Comparison of ENCODE assay signal across 39 cellular contexts in the genomic region with DNA sequence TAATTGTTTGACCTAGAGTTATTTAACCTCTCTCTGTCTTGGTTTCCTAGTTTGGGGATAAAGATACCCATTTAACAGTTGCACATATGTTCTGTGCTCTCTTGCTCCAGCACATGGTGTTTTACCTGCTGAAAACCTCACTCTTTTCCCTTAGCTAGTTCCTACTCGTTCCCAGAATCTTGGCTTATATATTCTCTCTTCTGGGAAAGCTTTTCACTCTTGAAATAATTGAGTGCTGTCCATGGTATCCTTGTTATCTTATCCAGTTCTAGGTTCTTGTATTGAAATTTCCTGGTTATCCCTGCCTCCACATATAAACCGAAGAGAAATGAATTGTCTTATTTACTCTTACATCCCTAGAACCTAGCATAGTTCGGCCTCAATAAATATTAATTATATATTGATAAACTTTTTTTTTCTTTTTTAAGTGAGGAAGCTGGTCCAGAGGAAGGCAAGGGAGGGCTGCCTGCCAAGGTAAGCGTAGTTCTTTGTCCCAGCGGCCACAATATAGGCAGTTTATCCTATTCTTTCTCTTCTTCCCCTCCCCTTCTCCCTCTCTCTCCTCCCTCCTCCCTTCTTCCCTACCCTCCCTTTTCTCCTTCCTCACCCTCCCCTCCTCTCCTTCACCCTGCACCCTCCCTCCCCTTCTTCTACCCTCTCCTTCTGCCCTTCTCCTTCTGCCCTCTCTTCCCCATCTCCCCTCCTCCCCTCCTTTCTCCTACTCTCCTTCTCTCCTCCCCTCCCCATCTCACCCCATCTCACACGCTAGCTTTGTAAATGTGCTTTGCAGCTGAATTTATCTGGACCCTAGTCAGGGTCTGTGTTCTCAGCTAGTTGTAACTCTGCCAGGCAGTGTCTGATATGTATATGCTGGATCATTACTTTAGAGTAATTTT. TPM values are rescaled to one million over a fixed set of nuclear protein-coding genes. Genes with fewer than 3 reads are reported as not detected.
"Had no signal": no experiment of that assay in that cellular context is flagged by ENCODE, and none has a peak within 500 bp of the region (broad histone marks: within the 10 kb centered on the region; RNA-seq: fewer than 3 reads in every experiment).

No MANE protein-coding gene starts in this region.

- H3K4me1 Mint-ChIP-seq: nephron; stimulated activated naive CD8-positive, alpha-beta T cell treated with anti-CD3 and anti-CD28 coated beads, Interleukin-15, amount 100 ng/mL, for 72 hours had no signal

- H3K36me3 Mint-ChIP-seq: activated naive CD4-positive, alpha-beta T cell treated with anti-CD3 and anti-CD28 coated beads, Interleukin-2, amount 50 U/mL, for 72 hours; stimulated activated effector memory CD8-positive, alpha-beta T cell treated with anti-CD3 and anti-CD28 coated beads, Interleukin-12 subunit alpha, Interleukin-12 subunit beta, amount 100 ng/mL, for 72 hours had no signal

- FAIRE-seq: bronchial epithelial cell, colon, endometrium had no signal

- H3K4me1 ChIP-seq: esophagus squamous epithelium, heart right ventricle, upper lobe of right lung had no signal

- H3K4me3 ChIP-seq: esophagus squamous epithelium, heart right ventricle, mucosa of descending colon, skin epidermis, upper lobe of right lung had no signal

- H3K27me3 Mint-ChIP-seq: activated CD8-positive, alpha-beta T cell treated with anti-CD3 and anti-CD28 coated beads for 36 hours; central memory CD8-positive, alpha-beta T cell; stimulated activated naive CD8-positive, alpha-beta T cell treated with anti-CD3 and anti-CD28 coated beads, Interleukin-15, amount 100 ng/mL, for 72 hours; T-helper 17 cell had no signal

- H3K27ac ChIP-seq: epithelial cell of prostate, esophagus squamous epithelium, heart right ventricle, neutrophil, skin epidermis, upper lobe of right lung had no signal

- H3K27me3 ChIP-seq: esophagus squamous epithelium, heart right ventricle, neutrophil, upper lobe of right lung had no signal

- H3K9me3 Mint-ChIP-seq: activated CD8-positive, alpha-beta T cell treated with anti-CD3 and anti-CD28 coated beads for 36 hours; activated naive CD4-positive, alpha-beta T cell treated with anti-CD3 and anti-CD28 coated beads, Interleukin-2, amount 50 U/mL, for 72 hours; central memory CD8-positive, alpha-beta T cell; nephron; stimulated activated effector memory CD8-positive, alpha-beta T cell treated with anti-CD3 and anti-CD28 coated beads, Interleukin-12 subunit alpha, Interleukin-12 subunit beta, amount 100 ng/mL, for 72 hours; stimulated activated naive CD8-positive, alpha-beta T cell treated with anti-CD3 and anti-CD28 coated beads, Interleukin-15, amount 100 ng/mL, for 72 hours had no signal

- H3K27ac Mint-ChIP-seq: activated CD8-positive, alpha-beta memory T cell treated with anti-CD3 and anti-CD28 coated beads, Interleukin-2, amount 10 ng/mL, durations not matched to agents 7 days and 5 days; activated CD8-positive, alpha-beta T cell treated with anti-CD3 and anti-CD28 coated beads for 36 hours; activated naive CD4-positive, alpha-beta T cell treated with anti-CD3 and anti-CD28 coated beads, Interleukin-2, amount 50 U/mL, for 72 hours; nephron; stimulated activated effector memory CD8-positive, alpha-beta T cell treated with anti-CD3 and anti-CD28 coated beads, Interleukin-12 subunit alpha, Interleukin-12 subunit beta, amount 100 ng/mL, for 72 hours; stimulated activated naive CD8-positive, alpha-beta T cell treated with anti-CD3 and anti-CD28 coated beads, Interleukin-15, amount 100 ng/mL, for 72 hours; T-helper 17 cell had no signal

- H3K9me3 ChIP-seq: esophagus squamous epithelium, heart right ventricle, mucosa of descending colon, neutrophil, upper lobe of right lung had no signal

- H3K36me3 ChIP-seq: esophagus squamous epithelium, neutrophil, upper lobe of right lung had no signal

- ATAC-seq: activated CD8-positive, alpha-beta memory T cell treated with anti-CD3 and anti-CD28 coated beads, Interleukin-2, amount 10 ng/mL, durations not matched to agents 7 days and 5 days; activated CD8-positive, alpha-beta T cell treated with anti-CD3 and anti-CD28 coated beads for 36 hours; activated naive CD4-positive, alpha-beta T cell treated with anti-CD3 and anti-CD28 coated beads, Interleukin-2, amount 50 U/mL, for 72 hours; heart right ventricle; left cardiac atrium; left ventricle myocardium superior; mucosa of descending colon; sciatic nerve; stimulated activated effector memory CD8-positive, alpha-beta T cell treated with anti-CD3 and anti-CD28 coated beads, Interleukin-12 subunit alpha, Interleukin-12 subunit beta, amount 100 ng/mL, for 72 hours; stimulated activated naive CD8-positive, alpha-beta T cell treated with anti-CD3 and anti-CD28 coated beads, Interleukin-15, amount 100 ng/mL, for 72 hours; T-helper 17 cell; upper lobe of right lung had no signal

- DNase-seq: activated CD4-positive, alpha-beta T cell treated with anti-CD3 and anti-CD28 coated beads for 1 hour; activated CD4-positive, alpha-beta T cell treated with anti-CD3 and anti-CD28 coated beads, Interleukin-2, amount 50 U/mL, for 1 hour; activated CD8-positive, alpha-beta memory T cell treated with anti-CD3 and anti-CD28 coated beads, Interleukin-2, amount 10 ng/mL, durations not matched to agents 7 days and 5 days; activated CD8-positive, alpha-beta T cell treated with anti-CD3 and anti-CD28 coated beads for 36 hours; activated naive CD4-positive, alpha-beta T cell; activated T-cell treated with anti-CD3 and anti-CD28 coated beads, Interleukin-2, amount 50 U/mL, for 48 hours; anterior cingulate cortex; dermis blood vessel endothelial cell; effector CD8-positive, alpha-beta T cell; esophagus squamous epithelium; foreskin melanocyte; heart right ventricle; islet precursor cell; left cardiac atrium; left ventricle myocardium superior; mucosa of descending colon; stimulated activated CD4-positive, alpha-beta T cell treated with anti-CD3 and anti-CD28 coated beads, Interleukin-12 subunit alpha, Interleukin-12 subunit beta, amount 100 ng/mL, for 4 hours; stimulated activated CD4-positive, alpha-beta T cell treated with anti-CD3 and anti-CD28 coated beads, Interleukin-4, amount 100 ng/mL, for 24 hours; stimulated activated naive CD8-positive, alpha-beta T cell treated with anti-CD3 and anti-CD28 coated beads, Interleukin-15, amount 100 ng/mL, for 72 hours; substantia nigra; T-helper 17 cell; T1000; upper lobe of right lung had no signal

- H3K4me3 Mint-ChIP-seq: activated CD8-positive, alpha-beta memory T cell treated with anti-CD3 and anti-CD28 coated beads, Interleukin-2, amount 10 ng/mL, durations not matched to agents 7 days and 5 days; activated CD8-positive, alpha-beta T cell treated with anti-CD3 and anti-CD28 coated beads for 36 hours; central memory CD8-positive, alpha-beta T cell; nephron; stimulated activated effector memory CD8-positive, alpha-beta T cell treated with anti-CD3 and anti-CD28 coated beads, Interleukin-12 subunit alpha, Interleukin-12 subunit beta, amount 100 ng/mL, for 72 hours; stimulated activated naive CD8-positive, alpha-beta T cell treated with anti-CD3 and anti-CD28 coated beads, Interleukin-15, amount 100 ng/mL, for 72 hours; T-helper 17 cell had no signal

RNA-seq across cellular contexts. Expression of gene WEE2, which starts 7.9 kb away (rescaled TPM):
- total RNA-seq: activated CD8-positive, alpha-beta memory T cell treated with anti-CD3 and anti-CD28 coated beads, Interleukin-2, amount 10 ng/mL, durations not matched to agents 7 days and 5 days; activated CD8-positive, alpha-beta T cell treated with anti-CD3 and anti-CD28 coated beads for 36 hours; activated naive CD4-positive, alpha-beta T cell treated with anti-CD3 and anti-CD28 coated beads, Interleukin-2, amount 50 U/mL, for 72 hours; bronchial epithelial cell; dermis blood vessel endothelial cell; esophagus squamous epithelium; glomerular endothelial cell; left cardiac atrium; left ventricle myocardium superior; mesenteric fat pad; mucosa of descending colon; osteocyte; posterior vena cava; sciatic nerve; T-helper 17 cell; upper lobe of right lung had no signal
- polyA plus RNA-seq: heart right ventricle had no signal

RNA-seq across cellular contexts. Expression of gene TAS2R3, which starts 47.9 kb away (rescaled TPM):
- polyA plus RNA-seq: heart right ventricle, thymus had no signal
